ENCODE assay signal across 8 cellular contexts in the genomic region with DNA sequence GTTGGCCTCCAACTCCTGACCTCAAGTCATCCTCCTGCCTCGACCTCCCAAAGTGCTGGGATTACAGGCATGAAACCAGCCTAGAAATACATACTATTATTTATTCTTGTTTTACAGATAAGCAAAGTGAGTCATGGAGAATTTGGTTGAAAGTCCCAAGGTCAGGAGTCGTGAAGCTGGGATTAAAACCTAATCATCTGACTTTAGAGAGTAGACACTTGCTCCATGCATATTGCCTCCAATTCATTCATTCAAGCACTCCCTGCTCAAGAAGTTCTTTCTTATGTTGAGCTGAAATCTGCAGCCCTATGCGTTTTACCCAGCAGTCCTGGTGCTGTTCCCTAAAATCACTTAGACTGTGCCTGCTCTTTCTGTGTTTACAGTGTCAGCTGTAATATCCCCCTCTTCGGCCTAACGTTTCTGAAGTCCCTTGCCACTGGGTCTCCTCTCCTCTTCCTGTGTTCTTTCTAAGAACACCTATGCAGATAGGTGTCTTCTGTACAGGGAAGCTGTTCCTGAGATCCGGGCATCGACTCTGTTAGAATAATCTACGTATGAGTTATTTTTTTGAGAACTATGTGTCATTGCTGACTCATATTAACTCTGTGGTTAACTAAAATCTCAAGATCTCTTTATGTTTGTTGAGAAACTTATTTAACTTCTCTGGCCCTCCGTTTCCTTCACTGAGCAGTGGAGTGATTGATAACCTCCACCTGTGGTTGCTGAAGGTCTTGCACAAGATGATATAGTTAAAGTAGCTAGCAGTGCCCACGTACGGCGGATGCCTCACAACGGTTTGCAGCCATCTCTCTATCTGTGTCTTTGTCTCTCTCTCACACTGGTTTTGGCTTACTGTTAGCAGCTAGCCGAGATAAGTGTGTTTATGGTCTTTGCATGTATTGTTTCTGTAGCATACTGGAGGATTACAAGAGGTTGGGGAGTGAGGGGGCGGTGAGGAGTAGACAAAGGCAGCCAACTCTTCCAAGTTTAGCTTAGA. TPM values are rescaled to one million over a fixed set of nuclear protein-coding genes. Genes with fewer than 3 reads are reported as not detected.
DNase-seq lines count a peak whose midpoint lies in the region; ATAC-seq and TF ChIP-seq lines count a peak whose summit lies in the region.

No MANE protein-coding gene starts in this region.

- H3K27me3 Mint-ChIP-seq in naive B cell: no peaks in the 10 kb centered on the region

- H3K4me3 Mint-ChIP-seq in naive B cell: peak overlapping the region; percentile 68 to 91 (median 79)

- DNase-seq in SW480 (ENCODE audit: low spot score) (peak; percentile 81), adrenal gland (peak in 1 of 7 donors; percentile 22), naive B cell (no peak), iPS-NIHi11 (ENCODE audit: low spot score) (no peak), right atrium auricular region (ENCODE audit: low spot score) (no peak)

- H3K27me3 ChIP-seq in adrenal gland (no peaks in the 10 kb centered on the region), thymus (ENCODE audit: control insufficient read depth, insufficient read depth) (no peaks in the 10 kb centered on the region), right atrium auricular region (no peaks in the 10 kb centered on the region)

- ATAC-seq in GM18517 (IDR thresholded peaks at IDR 0.05; ENCODE audit: unreplicated experiment) (peak; percentile 42), HG03103 (IDR thresholded peaks at IDR 0.05; ENCODE audit: low read depth, unreplicated experiment) (peak; percentile 40), naive B cell (ENCODE audit: low read depth in 2 of 2) (peak in 1 of 2 donors; percentile 18)

- peak overlapping the region in 3 of 5 donors; percentile 14 to 78 (median 21) for H3K27ac ChIP-seq in adrenal gland
- H3K27ac ChIP-seq in thymus (ENCODE audit: low read depth): peak overlapping the region; percentile 86
- H3K27ac ChIP-seq in right atrium auricular region: no peak overlapping the region

- TF ChIP-seq POLR2A in adrenal gland (IDR thresholded peaks at IDR 0.05): no peak

- H3K27ac Mint-ChIP-seq in naive B cell: peak overlapping the region in 5 of 6 donors; percentile 3 to 86 (median 26)

- H3K36me3 ChIP-seq in adrenal gland (replicated peaks in 1 of 2): no peaks in the 10 kb centered on the region
- H3K36me3 ChIP-seq in thymus (ENCODE audit: control insufficient read depth, insufficient read depth): peaks cover 3% of the 10 kb centered on the region
- no peaks in the 10 kb centered on the region for H3K36me3 ChIP-seq in right atrium auricular region

- no peak for TF ChIP-seq CTCF in adrenal gland (IDR thresholded peaks at IDR 0.05)
- no peak for TF ChIP-seq CTCF in right atrium auricular region (IDR thresholded peaks at IDR 0.05)

- H3K4me3 ChIP-seq in adrenal gland: peak overlapping the region in 1 of 4 donors; percentile 11
- H3K4me3 ChIP-seq in thymus (ENCODE audit: low read length): peak overlapping the region; percentile 31
- no peak overlapping the region for H3K4me3 ChIP-seq in right atrium auricular region

- H3K4me1 Mint-ChIP-seq in naive B cell: peaks cover 74 to 86% (median 78%) of the 10 kb centered on the region in 3 donors

- no peaks in the 10 kb centered on the region for H3K9me3 ChIP-seq in adrenal gland (replicated peaks in 1 of 3)
- H3K9me3 ChIP-seq in thymus (ENCODE audit: control insufficient read depth): no peaks in the 10 kb centered on the region
- H3K9me3 ChIP-seq in right atrium auricular region: no peaks in the 10 kb centered on the region

- WGBS in adrenal gland, 4 donors: 34 to 44% (median 38%) methylated on average over 15 of the region's 15 CpGs
- 39% methylated on average over 15 of the region's 15 CpGs for WGBS in thymus

- peaks cover 8 to 22% of the 10 kb centered on the region in 2 donors for H3K36me3 Mint-ChIP-seq in naive B cell

- H3K9me3 Mint-ChIP-seq in naive B cell: no peaks in the 10 kb centered on the region

- peaks cover 18 to 41% of the 10 kb centered on the region in 2 donors for H3K4me1 ChIP-seq in adrenal gland (replicated peaks in 1 of 2)
- H3K4me1 ChIP-seq in thymus (ENCODE audit: control insufficient read depth, insufficient read depth, low read length): peaks cover 53% of the 10 kb centered on the region
- H3K4me1 ChIP-seq in right atrium auricular region: peaks cover 0 to 23% of the 10 kb centered on the region in 2 donors

- intact Hi-C loops in adrenal gland (cut with DNase I): no loop called here

RNA-seq across cellular contexts. Expression of gene ALOX5AP, which starts 4.6 kb away (rescaled TPM):
- total RNA-seq in adrenal gland: 100 to 1,000 TPM in 1 of 8 donors, 10 to 100 TPM in 7; 21.1 to 122 (median 44.2) TPM
- polyA plus RNA-seq in adrenal gland: 10 to 100 TPM in 1 of 3 donors, 1 to 10 TPM in 2; 6.3 to 42.8 (median 7.1) TPM
- 100 to 1,000 TPM; 312 to 603 (median 416) TPM for polyA plus RNA-seq in naive B cell (ENCODE audit: low read depth in 6 of 6)
- polyA plus RNA-seq in thymus: 36.9 TPM
- total RNA-seq in right atrium auricular region: 10 to 100 TPM in 1 of 2 donors, 1 to 10 TPM in 1; 7.4 to 41.4 TPM

Comparison
In these comparisons a context has a peak if more than half of its experiments do, and no peak if none do; other contexts are left out.
1. H3K27ac ChIP-seq: peak in adrenal gland (3 of 5) and thymus (single experiment); none in right atrium auricular region (0 of 2).